In the genomic region with DNA sequence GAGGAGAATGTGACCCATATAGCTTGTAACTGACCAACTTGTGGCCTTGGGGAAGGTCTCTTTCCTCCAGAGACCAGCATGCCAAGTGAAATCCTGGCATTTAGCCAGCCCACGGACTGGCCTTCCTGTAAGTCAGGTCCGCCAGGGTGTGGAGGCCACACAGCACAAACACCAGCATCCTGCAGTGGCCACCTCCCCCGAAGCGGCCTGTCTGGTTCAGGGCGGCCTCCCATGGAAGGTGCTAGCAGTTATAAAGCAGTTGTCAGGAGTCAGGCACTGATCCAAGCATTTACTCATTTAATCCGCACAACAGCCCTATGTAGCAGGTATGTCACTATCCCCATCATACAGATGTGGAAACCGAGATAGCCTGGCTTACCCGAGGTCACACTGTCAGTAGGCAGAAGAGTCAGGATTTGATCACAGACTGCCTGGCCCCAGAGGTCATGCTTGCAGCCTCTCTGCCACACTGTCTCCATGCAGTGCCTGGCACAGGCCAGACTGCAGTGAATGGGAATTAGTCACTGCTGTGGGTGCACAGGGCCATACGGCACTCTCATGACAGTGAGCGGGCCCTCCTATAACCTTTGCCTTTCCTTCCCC, we compare ENCODE assay signal across 12 cellular contexts. TPM values are rescaled to one million over a fixed set of nuclear protein-coding genes. Genes with fewer than 3 reads are reported as not detected.
A peak's percentile ranks its signal among the peaks of the same experiment; 100 is the strongest.
DNase-seq lines count a peak whose midpoint lies in the region; ATAC-seq, FAIRE-seq and TF ChIP-seq lines count a peak whose summit lies in the region.
"Had no signal": no experiment of that assay in that cellular context is flagged by ENCODE, and none has a peak within 500 bp of the region (broad histone marks: within the 10 kb centered on the region; RNA-seq: fewer than 3 reads in every experiment).

No MANE protein-coding gene starts in this region.

- H4K8ac ChIP-seq in mesenchymal stem cell (ENCODE audit: low read length): peak overlapping the region; percentile 22

- H3K9me3 ChIP-seq in endothelial cell of umbilical vein (replicated peaks; ENCODE audit: control insufficient read depth, insufficient read depth, low read length) (no peaks in the 10 kb centered on the region), mesenchymal stem cell (ENCODE audit: control insufficient read depth, low read length) (no peaks in the 10 kb centered on the region), upper lobe of right lung (no peaks in the 10 kb centered on the region)

- ATAC-seq in upper lobe of right lung: peak; percentile 27
- ATAC-seq in activated CD8-positive, alpha-beta memory T cell treated with anti-CD3 and anti-CD28 coated beads, Interleukin-2, amount 10 ng/mL, durations not matched to agents 7 days and 5 days: no peak

- H2AFZ ChIP-seq in endothelial cell of umbilical vein (ENCODE audit: low read depth, low read length): no peak overlapping the region
- no peak overlapping the region for H2AFZ ChIP-seq in mesenchymal stem cell (ENCODE audit: low read depth, low read length)

- no peaks in the 10 kb centered on the region for H4K20me1 ChIP-seq in endothelial cell of umbilical vein (replicated peaks; ENCODE audit: control insufficient read depth, extremely low read depth, insufficient read depth, low read length)

- no peak overlapping the region for H2BK5ac ChIP-seq in mesenchymal stem cell (ENCODE audit: low read depth, low read length, poor library complexity, severe bottlenecking)

- H3K9ac ChIP-seq in endothelial cell of umbilical vein (replicated peaks; ENCODE audit: extremely low read depth, insufficient read depth, low read length): no peak overlapping the region
- no peak overlapping the region for H3K9ac ChIP-seq in mesenchymal stem cell (ENCODE audit: low read length)

- no TSS peak for BruUV-seq in endothelial cell of umbilical vein (replicated peaks; lab: Mats Ljungman, UMichigan)

- peaks cover 38% of the 10 kb centered on the region for H3K36me3 Mint-ChIP-seq in activated CD8-positive, alpha-beta memory T cell treated with anti-CD3 and anti-CD28 coated beads, Interleukin-2, amount 10 ng/mL, durations not matched to agents 7 days and 5 days

- DNase-seq in DMS53 (lab: John Stamatoyannopoulos, UW) (peak; percentile 30), DMS53 treated with DMSO at 0.1 percent for 48 hours (lab: John Stamatoyannopoulos, UW; ENCODE audit: unreplicated experiment) (no peak), endothelial cell of umbilical vein (ENCODE audit: low read depth, low spot score) (peak; percentile 91), mesenchymal stem cell (peak; percentile 48), upper lobe of right lung (no peak), midbrain (lab: John Stamatoyannopoulos, UW) (no peak), activated T-cell treated with anti-CD3 and anti-CD28 coated beads for 4 hours (no peak)
- no peak for DNase-seq in activated CD8-positive, alpha-beta memory T cell treated with anti-CD3 and anti-CD28 coated beads, Interleukin-2, amount 10 ng/mL, durations not matched to agents 7 days and 5 days
- DNase-seq: NCI-H2029 treated with DMSO at 0.1 percent for 48 hours; stimulated activated CD4-positive, alpha-beta T cell treated with anti-CD3 and anti-CD28 coated beads, Interleukin-4, amount 100 ng/mL, for 24 hours had no signal

- FAIRE-seq in endothelial cell of umbilical vein (lab: Jason Lieb, UNC): peak; percentile 98
- FAIRE-seq: A204.1, endometrium had no signal

- CTCF ChIA-PET in endothelial cell of umbilical vein (lab: Charles Lee): interaction anchor here (0.8 to 2.0 kb wide), 9 partner anchors 14 to 73 kb away, joined by 3 to 9 read pairs (median 4); a partner anchor contains a TSS
- CTCF ChIA-PET in activated CD8-positive, alpha-beta memory T cell treated with anti-CD3 and anti-CD28 coated beads, Interleukin-2, amount 10 ng/mL, durations not matched to agents 7 days and 5 days (lab: Charles Lee): no interaction called here

- H3K9me3 Mint-ChIP-seq in activated CD8-positive, alpha-beta memory T cell treated with anti-CD3 and anti-CD28 coated beads, Interleukin-2, amount 10 ng/mL, durations not matched to agents 7 days and 5 days (ENCODE audit: low read depth): no peaks in the 10 kb centered on the region

- TF ChIP-seq POLR2A in endothelial cell of umbilical vein (IDR thresholded peaks at IDR 0.05; ENCODE audit: low read depth, low read length): peak; percentile 70

- TF ChIP-seq CTCF in endothelial cell of umbilical vein (IDR thresholded peaks at IDR 0.05; ENCODE audit: extremely low read depth in 1 of 2, insufficient read depth in 1 of 2, low read depth in 1 of 2, low read length in 2 of 2) (no peak), upper lobe of right lung (IDR thresholded peaks at IDR 0.05) (no peak)

- 80% methylated on average over 8 of the region's 10 CpGs for WGBS in mesenchymal stem cell

- H3K4me3 ChIP-seq in endothelial cell of umbilical vein (replicated peaks in 1 of 3; ENCODE audit: insufficient read depth in 1 of 3, low read depth in 1 of 3, low read length in 3 of 3) (no peak overlapping the region), mesenchymal stem cell (ENCODE audit: insufficient read depth in 1 of 2, low read depth in 1 of 2, low read length in 2 of 2) (no peak overlapping the region), upper lobe of right lung (no peak overlapping the region)

- H3K4me2 ChIP-seq in endothelial cell of umbilical vein (ENCODE audit: insufficient read depth, low read length): peak overlapping the region; percentile 3
- no peak overlapping the region for H3K4me2 ChIP-seq in mesenchymal stem cell (ENCODE audit: low read length, poor library complexity, severe bottlenecking)

- H3K9me1 ChIP-seq in endothelial cell of umbilical vein (replicated peaks; ENCODE audit: control insufficient read depth, extremely low read depth, insufficient read depth, low read length): no peaks in the 10 kb centered on the region

- peak overlapping the region; percentile 51 for H2AK5ac ChIP-seq in mesenchymal stem cell (ENCODE audit: low read length, severe bottlenecking)

- H2BK15ac ChIP-seq in mesenchymal stem cell (ENCODE audit: low read depth, poor library complexity, severe bottlenecking): no peak overlapping the region

- H3K23ac ChIP-seq in mesenchymal stem cell (ENCODE audit: low read length in 2 of 2): no peak overlapping the region

- H2BK120ac ChIP-seq in mesenchymal stem cell (ENCODE audit: low read depth, low read length): no peak overlapping the region

- H3K27ac ChIP-seq in endothelial cell of umbilical vein (ENCODE audit: insufficient read depth, low read depth, low read length) (peak overlapping the region; percentile 47), mesenchymal stem cell (ENCODE audit: low read length, poor library complexity, severe bottlenecking) (peak overlapping the region; percentile 70), upper lobe of right lung (peak overlapping the region; percentile 47)

- H2BK12ac ChIP-seq in mesenchymal stem cell (ENCODE audit: low read length in 2 of 2): peak overlapping the region in 1 of 2 experiments; percentile 31

- peak overlapping the region in 1 of 2 experiments; percentile 49 for H3K4ac ChIP-seq in mesenchymal stem cell (ENCODE audit: low read depth in 1 of 2, low read length in 2 of 2)

- H3K4me1 Mint-ChIP-seq in activated CD8-positive, alpha-beta memory T cell treated with anti-CD3 and anti-CD28 coated beads, Interleukin-2, amount 10 ng/mL, durations not matched to agents 7 days and 5 days: no peaks in the 10 kb centered on the region

- POLR2A ChIA-PET in endothelial cell of umbilical vein (lab: Charles Lee): interaction anchor here (2.1 kb wide), 1 partner anchor 59 kb away, joined by 10 read pairs; a partner anchor contains a TSS

- H3K18ac ChIP-seq in mesenchymal stem cell (ENCODE audit: low read depth in 1 of 2, low read length in 2 of 2): peak overlapping the region in 1 of 2 experiments; percentile 50

- H4K91ac ChIP-seq in mesenchymal stem cell (ENCODE audit: low read length): peak overlapping the region; percentile 40

- H3K79me1 ChIP-seq in mesenchymal stem cell (replicated peaks; ENCODE audit: low read length, poor library complexity, severe bottlenecking): peaks cover 5% of the 10 kb centered on the region

- H3K4me3 Mint-ChIP-seq in activated CD8-positive, alpha-beta memory T cell treated with anti-CD3 and anti-CD28 coated beads, Interleukin-2, amount 10 ng/mL, durations not matched to agents 7 days and 5 days: no peak overlapping the region

- intact Hi-C loops in endothelial cell of umbilical vein (cut with micrococcal nuclease): loop anchor here (1.0 to 10.0 kb wide), 7 partner anchors 15 to 303 kb away; a partner anchor contains a TSS
- intact Hi-C loops in upper lobe of right lung (cut with DNase I): loop anchor here (10.0 kb wide), 1 partner anchor 53 kb away; no protein-coding TSS in a partner anchor

- H3K36me3 ChIP-seq in endothelial cell of umbilical vein (ENCODE audit: control insufficient read depth in 2 of 2, extremely low read depth in 1 of 2, insufficient read depth in 2 of 2, low read length in 2 of 2) (peaks cover 28 to 77% of the 10 kb centered on the region in 2 experiments), mesenchymal stem cell (ENCODE audit: control insufficient read depth in 1 of 2, insufficient read depth in 2 of 2, low read depth in 1 of 2, low read length in 2 of 2) (peaks cover 96 to 97% of the 10 kb centered on the region in 2 experiments), upper lobe of right lung (peaks cover 100% of the 10 kb centered on the region)

- no peaks in the 10 kb centered on the region for H3K27me3 ChIP-seq in endothelial cell of umbilical vein (ENCODE audit: control insufficient read depth in 2 of 2, insufficient read depth in 2 of 2, low read length in 2 of 2)
- no peaks in the 10 kb centered on the region for H3K27me3 ChIP-seq in mesenchymal stem cell (ENCODE audit: control insufficient read depth in 1 of 2, insufficient read depth in 1 of 2, low read length in 2 of 2)
- H3K27me3 ChIP-seq in upper lobe of right lung: no peaks in the 10 kb centered on the region

- dilution Hi-C loops in endothelial cell of umbilical vein (cut with MboI; ENCODE audit: extremely low pct_ligation_motif_present, low sequenced_read_pairs): no loop called here

- H3K79me2 ChIP-seq in endothelial cell of umbilical vein (ENCODE audit: control insufficient read depth, insufficient read depth, low read length): peaks cover 28% of the 10 kb centered on the region

- H3K14ac ChIP-seq in mesenchymal stem cell (ENCODE audit: low read length in 2 of 2): peak overlapping the region in 1 of 2 experiments; percentile 77

- H3K4me1 ChIP-seq in endothelial cell of umbilical vein (ENCODE audit: control insufficient read depth, extremely low read depth, insufficient read depth, low read length) (peaks cover 30% of the 10 kb centered on the region), mesenchymal stem cell (ENCODE audit: control insufficient read depth, insufficient read depth, low read depth, low read length) (peaks cover 70% of the 10 kb centered on the region), upper lobe of right lung (peaks cover 46% of the 10 kb centered on the region)

- no peak overlapping the region for H3K27ac Mint-ChIP-seq in activated CD8-positive, alpha-beta memory T cell treated with anti-CD3 and anti-CD28 coated beads, Interleukin-2, amount 10 ng/mL, durations not matched to agents 7 days and 5 days

- no peaks in the 10 kb centered on the region for H3K27me3 Mint-ChIP-seq in activated CD8-positive, alpha-beta memory T cell treated with anti-CD3 and anti-CD28 coated beads, Interleukin-2, amount 10 ng/mL, durations not matched to agents 7 days and 5 days

RNA-seq across cellular contexts. Expression of a gene that starts 36.7 kb away (rescaled TPM):
- total RNA-seq in endothelial cell of umbilical vein: not detected in 2 replicates
- 0.35 and 0.45 TPM in 2 replicates for polyA plus RNA-seq in endothelial cell of umbilical vein
- polyA plus RNA-seq in endothelial cell of umbilical vein (2011; cell fraction: cytosol; rRNA removed): 0.18 and 0.23 TPM in 2 replicates
- polyA plus RNA-seq in endothelial cell of umbilical vein (2011; cell fraction: nucleus; rRNA removed): 1.5 and 5.0 TPM in 2 replicates
- polyA plus RNA-seq in endothelial cell of umbilical vein (2012): 0.11 and 0.65 TPM in 2 replicates
- polyA minus RNA-seq in endothelial cell of umbilical vein: 0.19 and 0.32 TPM in 2 replicates
- polyA minus RNA-seq in endothelial cell of umbilical vein (2011; cell fraction: cytosol; rRNA and poly(A)+ RNA removed): not detected
- not detected in 2 replicates for polyA minus RNA-seq in endothelial cell of umbilical vein (2011; cell fraction: nucleus; rRNA and poly(A)+ RNA removed)
- 1.6 TPM for polyA plus RNA-seq in mesenchymal stem cell (2013, experiment 1 of 2)
- polyA plus RNA-seq in mesenchymal stem cell (2013, experiment 2 of 2): 1.5 TPM
- total RNA-seq in upper lobe of right lung: 14.4 TPM
- 10 to 100 TPM in 1 of 2 experiments, 1 to 10 TPM in 1; 8.4 to 17.5 TPM for total RNA-seq in activated CD8-positive, alpha-beta memory T cell treated with anti-CD3 and anti-CD28 coated beads, Interleukin-2, amount 10 ng/mL, durations not matched to agents 7 days and 5 days

Comparison
In these comparisons a context has a peak if more than half of its experiments do, and no peak if none do; other contexts are left out.
1. DNase-seq: peak in DMS53 (single experiment), endothelial cell of umbilical vein (single experiment) and mesenchymal stem cell (single experiment); none in DMS53 treated with DMSO at 0.1 percent for 48 hours (single experiment), upper lobe of right lung (single experiment), midbrain (single experiment), activated T-cell treated with anti-CD3 and anti-CD28 coated beads for 4 hours (single experiment) and activated CD8-positive, alpha-beta memory T cell treated with anti-CD3 and anti-CD28 coated beads, Interleukin-2, amount 10 ng/mL, durations not matched to agents 7 days and 5 days (single experiment).
2. Peak in every context shown above with its lines, with median percentiles within 50 percentile points of each other: H3K27ac ChIP-seq.